Comparison of ENCODE assay signal across 8 cellular contexts in genomic region chr19:20999731-21000352, GRCh38. TPM values are rescaled to one million over a fixed set of nuclear protein-coding genes. Genes with fewer than 3 reads are reported as not detected.
A peak's percentile ranks its signal among the peaks of the same experiment; 100 is the strongest.
DNase-seq lines count a peak whose midpoint lies in the region; ATAC-seq and TF ChIP-seq lines count a peak whose summit lies in the region.

No MANE protein-coding gene starts in this region.

- no peaks in the 10 kb centered on the region for H3K9me3 ChIP-seq in mononuclear cell (ENCODE audit: low read depth, low read length)

- no peak overlapping the region for H3K27ac ChIP-seq in epithelial cell of prostate

- DNase-seq in NCI-H526 treated with DMSO at 0.1 percent for 48 hours (lab: John Stamatoyannopoulos, UW), result peak; percentile 73
- peak; percentile 88 for DNase-seq in activated CD8-positive, alpha-beta memory T cell treated with anti-CD3 and anti-CD28 coated beads, Interleukin-2, amount 50 U/mL, for 48 hours
- DNase-seq in epithelial cell of prostate (ENCODE audit: low read depth, low spot score), result peak; percentile 52
- peak; percentile 81 to 86 for DNase-seq in stimulated activated CD8-positive, alpha-beta memory T cell treated with anti-CD3 and anti-CD28 coated beads, Interleukin-15, amount 100 ng/mL, for 48 hours (ENCODE audit: low read depth in 2 of 2)
- DNase-seq in COLO829 (ENCODE audit: low spot score), result no peak

- no peaks in the 10 kb centered on the region for H3K27me3 ChIP-seq in mononuclear cell (ENCODE audit: insufficient read depth, low read length)

- ATAC-seq in HG03066 (IDR thresholded peaks at IDR 0.05; ENCODE audit: low read depth, unreplicated experiment), result peak; percentile 73

- H3K4me3 ChIP-seq in mononuclear cell (ENCODE audit: low read length), result peak overlapping the region; percentile 16

- H3K4me1 ChIP-seq in mononuclear cell (ENCODE audit: insufficient read depth, low read length), result peaks cover 5% of the 10 kb centered on the region

- peak; percentile 63 for TF ChIP-seq POLR2A in GM18526 (IDR thresholded peaks at IDR 0.05; ENCODE audit: extremely low read depth, insufficient read length)

RNA-seq across cellular contexts. Expression of gene ZNF430, which starts 20.6 kb away (rescaled TPM):
- total RNA-seq in mononuclear cell, result 49.5 TPM
